ENCODE assay signal across 9 cellular contexts in genomic region chr6:72623808-72624207, GRCh38. TPM values are rescaled to one million over a fixed set of nuclear protein-coding genes. Genes with fewer than 3 reads are reported as not detected.
DNase-seq lines count a peak whose midpoint lies in the region; ATAC-seq and TF ChIP-seq lines count a peak whose summit lies in the region.
"Had no signal": no experiment of that assay in that cellular context is flagged by ENCODE, and none has a peak within 500 bp of the region (broad histone marks: within the 10 kb centered on the region; RNA-seq: fewer than 3 reads in every experiment).

No MANE protein-coding gene starts in this region.

- peaks cover 54% of the 10 kb centered on the region for H3K79me2 ChIP-seq in OCI-LY1 (ENCODE audit: insufficient read depth, low read length)
- peaks cover 7% of the 10 kb centered on the region for H3K79me2 ChIP-seq in smooth muscle cell (ENCODE audit: low read depth)

- H3K9me2 ChIP-seq in OCI-LY1 (ENCODE audit: low read depth, low read length): no peaks in the 10 kb centered on the region

- peaks cover 15% of the 10 kb centered on the region for H3K36me3 Mint-ChIP-seq in activated T-cell treated with anti-CD3 and anti-CD28 coated beads, Interleukin-2, amount 50 U/mL, for 24 hours (ENCODE audit: low read depth)
- no peaks in the 10 kb centered on the region for H3K36me3 Mint-ChIP-seq in brain

- H3K4me2 ChIP-seq in OCI-LY1 (ENCODE audit: low read length) (peak overlapping the region; percentile 79), smooth muscle cell (peak overlapping the region; percentile 93)

- H3K9me3 ChIP-seq in OCI-LY1 (ENCODE audit: low read length): no peaks in the 10 kb centered on the region
- H3K9me3 ChIP-seq in smooth muscle cell (replicated peaks; ENCODE audit: low read depth): no peaks in the 10 kb centered on the region
- no peaks in the 10 kb centered on the region for H3K9me3 ChIP-seq in SJCRH30 (replicated peaks)
- no peaks in the 10 kb centered on the region for H3K9me3 ChIP-seq in stomach

- peak overlapping the region; percentile 95 for H3K9ac ChIP-seq in OCI-LY1 (ENCODE audit: low read length)
- H3K9ac ChIP-seq in smooth muscle cell (ENCODE audit: low read depth): no peak overlapping the region

- DNase-seq in activated T-cell treated with anti-CD3 and anti-CD28 coated beads, Interleukin-2, amount 50 U/mL, for 24 hours: no peak
- no peak for DNase-seq in activated T-cell treated with anti-CD3 and anti-CD28 coated beads, Interleukin-2, amount 50 U/mL, for 1 hour
- DNase-seq in smooth muscle cell (lab: John Stamatoyannopoulos, UW; ENCODE audit: unreplicated experiment): no peak
- DNase-seq in SJCRH30: no peak
- no peak for DNase-seq in stomach

- no peak overlapping the region for H3K27ac Mint-ChIP-seq in activated T-cell treated with anti-CD3 and anti-CD28 coated beads, Interleukin-2, amount 50 U/mL, for 24 hours
- peak overlapping the region in 1 of 5 experiments; percentile 95 for H3K27ac Mint-ChIP-seq in brain

- peak overlapping the region; percentile 93 for H3K27ac ChIP-seq in OCI-LY1 (ENCODE audit: low read depth, low read length, poor library complexity, severe bottlenecking)
- no peak overlapping the region for H3K27ac ChIP-seq in smooth muscle cell (ENCODE audit: low read depth)
- H3K27ac ChIP-seq in SJCRH30: no peak overlapping the region
- H3K27ac ChIP-seq in stomach: no peak overlapping the region

- no peak overlapping the region for H2AFZ ChIP-seq in OCI-LY1 (ENCODE audit: low read length)
- H2AFZ ChIP-seq in smooth muscle cell (ENCODE audit: low read depth): no peak overlapping the region

- peak overlapping the region; percentile 80 for H3K4me3 ChIP-seq in OCI-LY1 (ENCODE audit: low read depth, low read length, poor library complexity, severe bottlenecking)
- H3K4me3 ChIP-seq in smooth muscle cell: peak overlapping the region; percentile 61
- H3K4me3 ChIP-seq in SJCRH30: no peak overlapping the region
- no peak overlapping the region for H3K4me3 ChIP-seq in stomach

- intact Hi-C loops in stomach (cut with DNase I; ENCODE audit: low total_unique reads): no loop called here

- 15% methylated on average over 5 of the region's 5 CpGs for WGBS in smooth muscle cell (ENCODE audit: low lambda C conversion rate)
- 38 to 66% (median 45%) methylated on average over 5 of the region's 5 CpGs for WGBS in stomach, 5 donors

- H3K4me3 Mint-ChIP-seq in activated T-cell treated with anti-CD3 and anti-CD28 coated beads, Interleukin-2, amount 50 U/mL, for 24 hours: peak overlapping the region; percentile 90
- H3K4me3 Mint-ChIP-seq in brain: peak overlapping the region; percentile 88 to 95 (median 92)

- H3K9me3 Mint-ChIP-seq in activated T-cell treated with anti-CD3 and anti-CD28 coated beads, Interleukin-2, amount 50 U/mL, for 24 hours: no peaks in the 10 kb centered on the region
- H3K9me3 Mint-ChIP-seq in brain: no peaks in the 10 kb centered on the region
- H3K9me3 Mint-ChIP-seq: CD4-positive, alpha-beta memory T cell had no signal

- peaks cover 52% of the 10 kb centered on the region for H3K4me1 ChIP-seq in OCI-LY1 (ENCODE audit: insufficient read depth, low read length, severe bottlenecking)
- H3K4me1 ChIP-seq in smooth muscle cell (ENCODE audit: low read depth): peaks cover 22% of the 10 kb centered on the region
- no peaks in the 10 kb centered on the region for H3K4me1 ChIP-seq in SJCRH30
- H3K4me1 ChIP-seq in stomach: peaks cover 28 to 44% (median 39%) of the 10 kb centered on the region in 4 donors

- H3K27me3 Mint-ChIP-seq in activated T-cell treated with anti-CD3 and anti-CD28 coated beads, Interleukin-2, amount 50 U/mL, for 24 hours: peaks cover 3% of the 10 kb centered on the region
- peaks cover 47% of the 10 kb centered on the region for H3K27me3 Mint-ChIP-seq in brain
- H3K27me3 Mint-ChIP-seq: CD4-positive, alpha-beta memory T cell had no signal

- H3F3A ChIP-seq in OCI-LY1 (ENCODE audit: insufficient read depth, low read length): no peaks in the 10 kb centered on the region
- peaks cover 18% of the 10 kb centered on the region for H3F3A ChIP-seq in smooth muscle cell (ENCODE audit: low read depth)

- no peak for ATAC-seq in HG03045 (IDR thresholded peaks at IDR 0.05; ENCODE audit: unreplicated experiment)

- TF ChIP-seq POLR2A in stomach (IDR thresholded peaks at IDR 0.05): no peak

- peaks cover 71% of the 10 kb centered on the region for H3K4me1 Mint-ChIP-seq in activated T-cell treated with anti-CD3 and anti-CD28 coated beads, Interleukin-2, amount 50 U/mL, for 24 hours (ENCODE audit: low read depth)
- H3K4me1 Mint-ChIP-seq in brain: peaks cover 31% of the 10 kb centered on the region

- H4K20me1 ChIP-seq in OCI-LY1 (ENCODE audit: insufficient read depth, low read length) (no peaks in the 10 kb centered on the region), smooth muscle cell (ENCODE audit: low read depth) (no peaks in the 10 kb centered on the region)

- no peak for TF ChIP-seq EP300 in stomach (IDR thresholded peaks at IDR 0.05)

- peaks cover 20% of the 10 kb centered on the region; the same call in 1 of the 2 replicates for H3K36me3 ChIP-seq in OCI-LY1 (ENCODE audit: insufficient read depth, low read length)
- no peaks in the 10 kb centered on the region for H3K36me3 ChIP-seq in smooth muscle cell (ENCODE audit: low read depth)
- no peaks in the 10 kb centered on the region for H3K36me3 ChIP-seq in SJCRH30
- H3K36me3 ChIP-seq in stomach: no peaks in the 10 kb centered on the region

- TF ChIP-seq CTCF in OCI-LY1 (IDR thresholded peaks at IDR 0.05; ENCODE audit: low read length): no peak
- TF ChIP-seq CTCF in brain (conservative IDR thresholded peaks at IDR 0.05): no peak
- TF ChIP-seq CTCF in smooth muscle cell (IDR thresholded peaks at IDR 0.05; ENCODE audit: borderline replicate concordance, insufficient read depth, poor library complexity, severe bottlenecking): no peak
- TF ChIP-seq CTCF in stomach (IDR thresholded peaks at IDR 0.05): no peak

- H3K27me3 ChIP-seq in OCI-LY1 (ENCODE audit: insufficient read depth, low read length): no peaks in the 10 kb centered on the region
- H3K27me3 ChIP-seq in smooth muscle cell (ENCODE audit: low read depth): peaks cover 4% of the 10 kb centered on the region
- H3K27me3 ChIP-seq in SJCRH30: no peaks in the 10 kb centered on the region
- H3K27me3 ChIP-seq in stomach: peaks cover 0 to 34% (median 25%) of the 10 kb centered on the region in 3 donors

RNA-seq across cellular contexts. Expression of gene KCNQ5, which starts 1.9 kb away (rescaled TPM):
- 2.0 TPM for polyA plus RNA-seq in brain (ENCODE audit: insufficient read depth, low read depth, low replicate concordance)
- 1.2 and 3.3 TPM in 2 replicates for total RNA-seq in smooth muscle cell
- 1.6 and 2.0 TPM in 2 replicates for polyA plus RNA-seq in smooth muscle cell
- not detected in 2 replicates for total RNA-seq in SJCRH30 (2014; rRNA removed; shearing (Covaris generic))
- total RNA-seq in stomach: 1 to 10 TPM in 2 of 5 donors, under 1 TPM in 1, not detected in 2; 0.45 to 2.8 (median 2.6) TPM
- under 1 TPM; 0.12 to 0.30 (median 0.15) TPM for polyA plus RNA-seq in stomach

Comparison
In these comparisons a context has a peak if more than half of its experiments do, and no peak if none do; other contexts are left out.
1. H3K4me3 ChIP-seq: peak in OCI-LY1 (single experiment) and smooth muscle cell (single experiment); none in SJCRH30 (single experiment) and stomach (0 of 4).